ENCODE assay signal across 10 cellular contexts in genomic region chr16:11183035-11183812, GRCh38.
DNase-seq lines count a peak whose midpoint lies in the region; ATAC-seq and TF ChIP-seq lines count a peak whose summit lies in the region.
"Had no signal": no experiment of that assay in that cellular context is flagged by ENCODE, and none has a peak within 500 bp of the region (broad histone marks: within the 10 kb centered on the region; RNA-seq: fewer than 3 reads in every experiment).

No MANE protein-coding gene starts in this region.

- DNase-seq in natural killer cell treated with Interleukin-12 subunit alpha and Interleukin-12 subunit beta and Interleukin-15 and Interleukin-18, amount 100 ng/mL, for 72 hours (ENCODE audit: low spot score), result peak; percentile 78
- DNase-seq in natural killer cell (no peak), glomerular visceral epithelial cell (ENCODE audit: extremely low spot score) (no peak), Right ventricle myocardium inferior (ENCODE audit: missing footprints) (no peak), DMS114 treated with DMSO at 0.1 percent for 48 hours (lab: John Stamatoyannopoulos, UW; ENCODE audit: unreplicated experiment) (no peak)
- no peak for DNase-seq in activated CD8-positive, alpha-beta T cell treated with anti-CD3 and anti-CD28 coated beads, Interleukin-2, amount 10 ng/mL, durations not matched to agents 7 days and 5 days
- DNase-seq in stimulated activated CD4-positive, alpha-beta T cell treated with anti-CD3 and anti-CD28 coated beads, Interleukin-12 subunit alpha, Interleukin-12 subunit beta, amount 100 ng/mL, for 4 hours, result no peak
- DNase-seq: AML-193, NCI-H345 had no signal

- TF ChIP-seq CTCF in natural killer cell (IDR thresholded peaks at IDR 0.05), result no peak

- H3K27ac Mint-ChIP-seq in natural killer cell treated with Interleukin-12 subunit alpha and Interleukin-12 subunit beta and Interleukin-15 and Interleukin-18, amount 100 ng/mL, for 72 hours, result peak overlapping the region; percentile 70 to 98
- H3K27ac Mint-ChIP-seq in natural killer cell, result no peak overlapping the region
- peak overlapping the region; percentile 61 for H3K27ac Mint-ChIP-seq in activated CD8-positive, alpha-beta T cell treated with anti-CD3 and anti-CD28 coated beads, Interleukin-2, amount 10 ng/mL, durations not matched to agents 7 days and 5 days

- ATAC-seq in natural killer cell treated with Interleukin-12 subunit alpha and Interleukin-12 subunit beta and Interleukin-15 and Interleukin-18, amount 100 ng/mL, for 72 hours, result peak; percentile 31 to 62
- no peak for ATAC-seq in natural killer cell
- ATAC-seq in HG02763 (IDR thresholded peaks at IDR 0.05; ENCODE audit: unreplicated experiment), result peak; percentile 45
- ATAC-seq in activated CD8-positive, alpha-beta T cell treated with anti-CD3 and anti-CD28 coated beads, Interleukin-2, amount 10 ng/mL, durations not matched to agents 7 days and 5 days, result no peak
- no peak for ATAC-seq in Right ventricle myocardium inferior

- H3K4me3 Mint-ChIP-seq in natural killer cell treated with Interleukin-12 subunit alpha and Interleukin-12 subunit beta and Interleukin-15 and Interleukin-18, amount 100 ng/mL, for 72 hours, result peak overlapping the region; percentile 9
- no peak overlapping the region for H3K4me3 Mint-ChIP-seq in natural killer cell
- H3K4me3 Mint-ChIP-seq in activated CD8-positive, alpha-beta T cell treated with anti-CD3 and anti-CD28 coated beads, Interleukin-2, amount 10 ng/mL, durations not matched to agents 7 days and 5 days, result no peak overlapping the region

- H3K4me1 Mint-ChIP-seq in natural killer cell treated with Interleukin-12 subunit alpha and Interleukin-12 subunit beta and Interleukin-15 and Interleukin-18, amount 100 ng/mL, for 72 hours (ENCODE audit: low read depth in 2 of 2), result peaks cover 33 to 40% of the 10 kb centered on the region in 2 donors
- peaks cover 0 to 7% of the 10 kb centered on the region in 2 donors for H3K4me1 Mint-ChIP-seq in natural killer cell
- peaks cover 53% of the 10 kb centered on the region for H3K4me1 Mint-ChIP-seq in activated CD8-positive, alpha-beta T cell treated with anti-CD3 and anti-CD28 coated beads, Interleukin-2, amount 10 ng/mL, durations not matched to agents 7 days and 5 days (ENCODE audit: low read depth)

- no peaks in the 10 kb centered on the region for H3K36me3 Mint-ChIP-seq in natural killer cell treated with Interleukin-12 subunit alpha and Interleukin-12 subunit beta and Interleukin-15 and Interleukin-18, amount 100 ng/mL, for 72 hours
- no peaks in the 10 kb centered on the region for H3K36me3 Mint-ChIP-seq in natural killer cell
- peaks cover 38% of the 10 kb centered on the region for H3K36me3 Mint-ChIP-seq in activated CD8-positive, alpha-beta T cell treated with anti-CD3 and anti-CD28 coated beads, Interleukin-2, amount 10 ng/mL, durations not matched to agents 7 days and 5 days (ENCODE audit: low read depth)

- no peaks in the 10 kb centered on the region for H3K9me3 Mint-ChIP-seq in natural killer cell treated with Interleukin-12 subunit alpha and Interleukin-12 subunit beta and Interleukin-15 and Interleukin-18, amount 100 ng/mL, for 72 hours
- no peaks in the 10 kb centered on the region for H3K9me3 Mint-ChIP-seq in natural killer cell
- no peaks in the 10 kb centered on the region for H3K9me3 Mint-ChIP-seq in activated CD8-positive, alpha-beta T cell treated with anti-CD3 and anti-CD28 coated beads, Interleukin-2, amount 10 ng/mL, durations not matched to agents 7 days and 5 days (ENCODE audit: insufficient read depth)

- intact Hi-C loops in natural killer cell (cut with micrococcal nuclease), result no loop called here
- intact Hi-C loops in Right ventricle myocardium inferior (cut with DNase I), result no loop called here

- CTCF ChIA-PET in activated CD8-positive, alpha-beta T cell treated with anti-CD3 and anti-CD28 coated beads, Interleukin-2, amount 10 ng/mL, durations not matched to agents 7 days and 5 days (lab: Charles Lee), result no interaction called here

- H3K27me3 Mint-ChIP-seq in natural killer cell treated with Interleukin-12 subunit alpha and Interleukin-12 subunit beta and Interleukin-15 and Interleukin-18, amount 100 ng/mL, for 72 hours, result no peaks in the 10 kb centered on the region
- H3K27me3 Mint-ChIP-seq in natural killer cell (ENCODE audit: low read depth in 2 of 2), result no peaks in the 10 kb centered on the region
- H3K27me3 Mint-ChIP-seq in activated CD8-positive, alpha-beta T cell treated with anti-CD3 and anti-CD28 coated beads, Interleukin-2, amount 10 ng/mL, durations not matched to agents 7 days and 5 days (ENCODE audit: low read depth), result no peaks in the 10 kb centered on the region

- POLR2A ChIA-PET in activated CD8-positive, alpha-beta T cell treated with anti-CD3 and anti-CD28 coated beads, Interleukin-2, amount 10 ng/mL, durations not matched to agents 7 days and 5 days (lab: Charles Lee), result interaction anchor here (0.6 kb wide), 1 partner anchor 19 kb away, joined by 3 read pairs; no protein-coding TSS in a partner anchor

Comparison
In these comparisons a context has a peak if more than half of its experiments do, and no peak if none do; other contexts are left out.
1. ATAC-seq: peak in natural killer cell treated with Interleukin-12 subunit alpha and Interleukin-12 subunit beta and Interleukin-15 and Interleukin-18, amount 100 ng/mL, for 72 hours (2 of 2) and HG02763 (single experiment); none in natural killer cell (0 of 3), activated CD8-positive, alpha-beta T cell treated with anti-CD3 and anti-CD28 coated beads, Interleukin-2, amount 10 ng/mL, durations not matched to agents 7 days and 5 days (single experiment) and Right ventricle myocardium inferior (single experiment).
2. H3K27ac Mint-ChIP-seq: peak in natural killer cell treated with Interleukin-12 subunit alpha and Interleukin-12 subunit beta and Interleukin-15 and Interleukin-18, amount 100 ng/mL, for 72 hours (2 of 2) and activated CD8-positive, alpha-beta T cell treated with anti-CD3 and anti-CD28 coated beads, Interleukin-2, amount 10 ng/mL, durations not matched to agents 7 days and 5 days (single experiment); none in natural killer cell (0 of 2).